In genomic region chr11:61706452-61707400, GRCh38 we compare ENCODE assay signal across 16 cellular contexts. TPM values are rescaled to one million over a fixed set of nuclear protein-coding genes. Genes with fewer than 3 reads are reported as not detected.
"Had no signal": no experiment of that assay in that cellular context is flagged by ENCODE, and none has a peak within 500 bp of the region (broad histone marks: within the 10 kb centered on the region; RNA-seq: fewer than 3 reads in every experiment).

No MANE protein-coding gene starts in this region.

- H3K4me3 Mint-ChIP-seq: activated T-cell treated with anti-CD3 and anti-CD28 coated beads, Interleukin-2, amount 50 U/mL, for 24 hours; naive thymus-derived CD8-positive, alpha-beta T cell; stimulated activated naive CD8-positive, alpha-beta T cell treated with anti-CD3 and anti-CD28 coated beads, Interleukin-15, amount 100 ng/mL, for 72 hours had no signal

- H3K9me3 ChIP-seq: thoracic aorta had no signal

- H3K27ac Mint-ChIP-seq: activated T-cell treated with anti-CD3 and anti-CD28 coated beads, Interleukin-2, amount 50 U/mL, for 24 hours; stimulated activated naive CD8-positive, alpha-beta T cell treated with anti-CD3 and anti-CD28 coated beads, Interleukin-15, amount 100 ng/mL, for 72 hours had no signal

- H3K4me3 ChIP-seq: dorsolateral prefrontal cortex, thoracic aorta had no signal

- ATAC-seq: activated naive CD4-positive, alpha-beta T cell treated with anti-CD3 and anti-CD28 coated beads, Interleukin-2, amount 50 U/mL, for 72 hours; naive thymus-derived CD8-positive, alpha-beta T cell; stimulated activated naive CD8-positive, alpha-beta T cell treated with anti-CD3 and anti-CD28 coated beads, Interleukin-15, amount 100 ng/mL, for 72 hours had no signal

- H3K9me3 Mint-ChIP-seq: activated naive CD4-positive, alpha-beta T cell treated with anti-CD3 and anti-CD28 coated beads, Interleukin-2, amount 50 U/mL, for 72 hours; activated T-cell treated with anti-CD3 and anti-CD28 coated beads, Interleukin-2, amount 50 U/mL, for 24 hours; naive thymus-derived CD8-positive, alpha-beta T cell; stimulated activated naive CD8-positive, alpha-beta T cell treated with anti-CD3 and anti-CD28 coated beads, Interleukin-15, amount 100 ng/mL, for 72 hours had no signal

- H3K36me3 Mint-ChIP-seq: activated naive CD4-positive, alpha-beta T cell treated with anti-CD3 and anti-CD28 coated beads, Interleukin-2, amount 50 U/mL, for 72 hours; naive thymus-derived CD8-positive, alpha-beta T cell had no signal

- H3K36me3 ChIP-seq: brain microvascular endothelial cell, thoracic aorta had no signal

- H3K27me3 Mint-ChIP-seq: activated T-cell treated with anti-CD3 and anti-CD28 coated beads, Interleukin-2, amount 50 U/mL, for 24 hours; naive thymus-derived CD8-positive, alpha-beta T cell; stimulated activated naive CD8-positive, alpha-beta T cell treated with anti-CD3 and anti-CD28 coated beads, Interleukin-15, amount 100 ng/mL, for 72 hours had no signal

- DNase-seq: activated CD4-positive, alpha-beta T cell treated with anti-CD3 and anti-CD28 coated beads, Interleukin-2, amount 50 U/mL, for 4 hours; activated CD4-positive, CD25-positive, alpha-beta regulatory T cell treated with anti-CD3 and anti-CD28 coated beads, Interleukin-2, amount 50 U/mL, for 72 hours; activated effector memory CD4-positive, alpha-beta T cell treated with anti-CD3 and anti-CD28 coated beads, Interleukin-2, amount 50 U/mL, for 16 hours; activated T-cell treated with anti-CD3 and anti-CD28 coated beads, Interleukin-2, amount 50 U/mL, for 24 hours; amniotic stem cell; brain microvascular endothelial cell; foreskin melanocyte; kidney; naive thymus-derived CD8-positive, alpha-beta T cell; stimulated activated CD4-positive, alpha-beta T cell treated with anti-CD3 and anti-CD28 coated beads, Interleukin-4, amount 100 ng/mL, for 1 hour; stimulated activated CD8-positive, alpha-beta memory T cell treated with anti-CD3 and anti-CD28 coated beads, Interleukin-4, amount 100 ng/mL, for 48 hours; stimulated activated naive CD8-positive, alpha-beta T cell treated with anti-CD3 and anti-CD28 coated beads, Interleukin-15, amount 100 ng/mL, for 72 hours had no signal

- H3K27ac ChIP-seq: brain microvascular endothelial cell, thoracic aorta had no signal

- FAIRE-seq: endometrium, kidney had no signal

- H3K27me3 ChIP-seq: brain microvascular endothelial cell, dorsolateral prefrontal cortex had no signal

RNA-seq across cellular contexts. Expression of gene DAGLA, which starts 26.5 kb away (rescaled TPM):
- polyA plus RNA-seq: naive thymus-derived CD8-positive, alpha-beta T cell had no signal
